In the genomic region with DNA sequence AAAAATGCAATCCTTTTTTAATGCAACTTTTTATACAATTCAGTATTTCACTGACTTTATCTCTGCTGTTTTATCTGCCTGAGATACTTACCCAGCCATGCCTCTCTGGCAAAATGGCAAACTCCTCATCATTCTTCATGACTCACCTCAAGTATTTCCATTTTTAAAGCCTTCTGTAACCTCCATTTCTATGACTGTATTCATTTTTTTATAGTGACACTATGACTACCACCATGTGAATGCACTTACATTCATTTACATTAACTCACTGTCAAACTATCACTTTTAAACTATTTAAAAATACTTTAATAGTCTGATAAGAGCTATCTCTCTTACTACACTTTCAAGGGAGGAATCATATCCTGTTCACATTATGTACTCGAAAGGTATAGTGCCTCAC, we compare ENCODE assay signal across 18 cellular contexts.
DNase-seq lines count a peak whose midpoint lies in the region; TF ChIP-seq lines count a peak whose summit lies in the region.
"Had no signal": no experiment of that assay in that cellular context is flagged by ENCODE, and none has a peak within 500 bp of the region (broad histone marks: within the 10 kb centered on the region; RNA-seq: fewer than 3 reads in every experiment).

No MANE protein-coding gene starts in this region.

- H4K20me1 ChIP-seq in GM23248 (ENCODE audit: insufficient read depth) = no peaks in the 10 kb centered on the region
- no peaks in the 10 kb centered on the region for H4K20me1 ChIP-seq in fibroblast of lung (ENCODE audit: control insufficient read depth, extremely low read depth, insufficient read depth, low read length)

- H3K9me3 ChIP-seq in GM23248 (ENCODE audit: low read depth) = no peaks in the 10 kb centered on the region
- H3K9me3 ChIP-seq in SJSA1 (replicated peaks) = no peaks in the 10 kb centered on the region
- H3K9me3 ChIP-seq in fibroblast of lung (ENCODE audit: control insufficient read depth, insufficient read depth, low read depth, low read length) = no peaks in the 10 kb centered on the region
- H3K9me3 ChIP-seq in skeletal muscle satellite cell (replicated peaks; ENCODE audit: low read length) = no peaks in the 10 kb centered on the region
- H3K9me3 ChIP-seq: gastroesophageal sphincter had no signal

- H3K9me2 ChIP-seq in GM23248 (ENCODE audit: insufficient read depth) = no peaks in the 10 kb centered on the region

- H3K36me3 ChIP-seq in GM23248 (ENCODE audit: low read depth) (no peaks in the 10 kb centered on the region), SJSA1 (no peaks in the 10 kb centered on the region), fibroblast of lung (ENCODE audit: control insufficient read depth, insufficient read depth, low read length) (no peaks in the 10 kb centered on the region), skeletal muscle satellite cell (ENCODE audit: insufficient read depth, low read length) (no peaks in the 10 kb centered on the region)
- H3K36me3 ChIP-seq: gastroesophageal sphincter had no signal

- TF ChIP-seq CTCF in fibroblast of lung (conservative IDR thresholded peaks at IDR 0.05 in 1 of 2, IDR thresholded peaks at IDR 0.05 in 1 of 2; ENCODE audit: low read depth in 1 of 2, low read length in 2 of 2) = no peak

- H3K27me3 ChIP-seq in GM23248 (replicated peaks; ENCODE audit: insufficient read depth) (no peaks in the 10 kb centered on the region), SJSA1 (replicated peaks) (no peaks in the 10 kb centered on the region), fibroblast of lung (ENCODE audit: control insufficient read depth, insufficient read depth, low read length) (no peaks in the 10 kb centered on the region), skeletal muscle satellite cell (ENCODE audit: control insufficient read depth, insufficient read depth, low read length) (no peaks in the 10 kb centered on the region)
- H3K27me3 ChIP-seq: gastroesophageal sphincter had no signal

- in situ Hi-C loops in GM23248 (cut with MboI) = no loop called here

- WGBS in GM23248 (ENCODE audit: low coverage in 1 of 2, low lambda C conversion rate in 2 of 2, missing lambda C conversion rate in 2 of 2), 2 experiments = 11 to 17% methylated on average over 1 of the region's 1 CpG

- peaks cover 23% of the 10 kb centered on the region for H3K4me1 ChIP-seq in GM23248 (ENCODE audit: insufficient read depth)
- peaks cover 22% of the 10 kb centered on the region for H3K4me1 ChIP-seq in SJSA1 (replicated peaks)
- peaks cover 6% of the 10 kb centered on the region for H3K4me1 ChIP-seq in fibroblast of lung (ENCODE audit: control insufficient read depth, extremely low read depth, insufficient read depth, low read length)
- peaks cover 21% of the 10 kb centered on the region for H3K4me1 ChIP-seq in skeletal muscle satellite cell (ENCODE audit: control insufficient read depth, insufficient read depth, low read length)
- H3K4me1 ChIP-seq: gastroesophageal sphincter had no signal

- H3K4me2 ChIP-seq in GM23248 (ENCODE audit: unreplicated experiment) (peak overlapping the region; percentile 48), fibroblast of lung (ENCODE audit: extremely low read depth, insufficient read depth, low read length) (no peak overlapping the region), skeletal muscle satellite cell (ENCODE audit: low read length) (peak overlapping the region; percentile 33)

- DNase-seq in GM23248 (peak; percentile 84), SJSA1 (ENCODE audit: low read depth in 1 of 2, low spot score in 2 of 2) (peak in 1 of 2 experiments; percentile 25), fibroblast of lung (ENCODE audit: low read depth in 2 of 2) (peak; percentile 72 to 95), COLO668 (lab: John Stamatoyannopoulos, UW; ENCODE audit: unreplicated experiment) (no peak)
- no peak for DNase-seq in stimulated activated CD4-positive, alpha-beta T cell treated with anti-CD3 and anti-CD28 coated beads, Interleukin-1b, Interleukin-23, amount 100 ng/mL, for 48 hours
- DNase-seq in activated CD8-positive, alpha-beta memory T cell treated with anti-CD3 and anti-CD28 coated beads, Interleukin-2, amount 50 U/mL, for 4 hours = no peak
- DNase-seq in stimulated activated CD4-positive, alpha-beta T cell treated with anti-CD3 and anti-CD28 coated beads, Interleukin-15, amount 100 ng/mL, for 24 hours = no peak
- DNase-seq: activated CD4-positive, CD25-positive, alpha-beta regulatory T cell; activated CD8-positive, alpha-beta memory T cell treated with anti-CD3 and anti-CD28 coated beads, Interleukin-2, amount 50 U/mL, for 48 hours; CD4-positive, alpha-beta T cell; MV-4-11; NCI-H2081 treated with DMSO at 0.1 percent for 48 hours; NCI-H526 treated with DMSO at 0.1 percent for 48 hours; stimulated activated CD4-positive, alpha-beta T cell treated with anti-CD3 and anti-CD28 coated beads, Interleukin-2, amount 100 ng/mL, for 24 hours had no signal

- H3K4me3 ChIP-seq in GM23248 (no peak overlapping the region), SJSA1 (no peak overlapping the region), fibroblast of lung (replicated peaks in 1 of 4; ENCODE audit: control extremely low read depth in 1 of 4, insufficient read depth in 1 of 4, low read depth in 3 of 4, low read length in 4 of 4) (no peak overlapping the region), skeletal muscle satellite cell (ENCODE audit: low read length) (no peak overlapping the region)
- H3K4me3 ChIP-seq: gastroesophageal sphincter, GM12878, lung had no signal

- H3K9ac ChIP-seq in GM23248 (no peak overlapping the region), fibroblast of lung (ENCODE audit: insufficient read depth, low read length) (no peak overlapping the region), skeletal muscle satellite cell (ENCODE audit: low read depth, low read length) (no peak overlapping the region)

- peaks cover 9% of the 10 kb centered on the region; the same call in 1 of the 2 replicates for H3F3A ChIP-seq in GM23248 (ENCODE audit: insufficient read depth)

- no peaks in the 10 kb centered on the region for H3K79me2 ChIP-seq in GM23248 (ENCODE audit: insufficient read depth)
- no peaks in the 10 kb centered on the region for H3K79me2 ChIP-seq in fibroblast of lung (ENCODE audit: control insufficient read depth, insufficient read depth, low read length)

- H3K27ac ChIP-seq in GM23248 (peak overlapping the region; percentile 24; the same call in 1 of the 2 replicates), SJSA1 (peak overlapping the region; percentile 72), fibroblast of lung (ENCODE audit: insufficient read depth, low read length) (no peak overlapping the region)
- H3K27ac ChIP-seq: gastroesophageal sphincter had no signal

- no peak overlapping the region for H2AFZ ChIP-seq in GM23248
- H2AFZ ChIP-seq in fibroblast of lung (ENCODE audit: low read length) = no peak overlapping the region

Comparison
In these comparisons a context has a peak if more than half of its experiments do, and no peak if none do; other contexts are left out.
1. DNase-seq: peak in GM23248 (single experiment) and fibroblast of lung (2 of 2); none in stimulated activated CD4-positive, alpha-beta T cell treated with anti-CD3 and anti-CD28 coated beads, Interleukin-1b, Interleukin-23, amount 100 ng/mL, for 48 hours (single experiment), activated CD8-positive, alpha-beta memory T cell treated with anti-CD3 and anti-CD28 coated beads, Interleukin-2, amount 50 U/mL, for 4 hours (single experiment), COLO668 (single experiment) and stimulated activated CD4-positive, alpha-beta T cell treated with anti-CD3 and anti-CD28 coated beads, Interleukin-15, amount 100 ng/mL, for 24 hours (single experiment).